In the genomic region with DNA sequence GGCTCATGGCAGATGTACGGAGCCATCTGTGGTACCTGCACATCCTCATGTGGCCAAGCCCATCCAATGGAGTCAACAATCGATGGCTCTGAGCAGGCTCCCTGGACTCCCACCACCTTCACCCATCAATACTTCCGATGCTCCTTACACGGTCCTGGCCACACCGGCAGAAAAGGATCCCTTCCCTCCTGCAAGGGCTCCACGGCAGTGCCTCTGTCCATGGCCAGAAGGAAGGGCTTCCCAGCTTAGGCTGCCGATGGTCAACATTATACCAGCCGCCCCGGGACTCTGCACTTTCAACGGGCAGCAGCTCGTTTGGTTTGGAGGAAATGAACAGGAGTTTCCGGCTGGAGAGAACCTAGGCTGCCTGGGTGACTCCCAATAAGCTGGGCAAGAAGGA, we compare ENCODE assay signal across 19 cellular contexts. TPM values are rescaled to one million over a fixed set of nuclear protein-coding genes. Genes with fewer than 3 reads are reported as not detected.
DNase-seq lines count a peak whose midpoint lies in the region; ATAC-seq, FAIRE-seq and TF ChIP-seq lines count a peak whose summit lies in the region.
"Had no signal": no experiment of that assay in that cellular context is flagged by ENCODE, and none has a peak within 500 bp of the region (broad histone marks: within the 10 kb centered on the region; RNA-seq: fewer than 3 reads in every experiment).

No MANE protein-coding gene starts in this region.

- H2BK15ac ChIP-seq in H1 (ENCODE audit: low read length) = no peak overlapping the region

- H2BK5ac ChIP-seq in H1 (ENCODE audit: low read depth, low read length) = no peak overlapping the region

- H2BK120ac ChIP-seq in H1 (replicated peaks; ENCODE audit: low read depth, low read length) = no peak overlapping the region

- no peak overlapping the region for H4K5ac ChIP-seq in H1 (ENCODE audit: insufficient read length, low read depth, low read length)

- DNase-seq in 8988T (peak; percentile 3), H1 (ENCODE audit: low read depth in 1 of 2, low spot score in 2 of 2) (no peak), left colon (no peak)
- DNase-seq in stimulated activated CD4-positive, alpha-beta T cell treated with anti-CD3 and anti-CD28 coated beads, Interleukin-4, amount 100 ng/mL, for 4 hours = no peak
- DNase-seq: Calu3; CD8-positive, alpha-beta T cell; DMS 273 treated with DMSO at 0.1 percent for 48 hours; DMS53; DND-41; EL; GM23248 had no signal

- H4K20me1 ChIP-seq in H1 (replicated peaks in 1 of 2; ENCODE audit: control insufficient read depth in 1 of 2, insufficient read depth in 2 of 2, low read length in 2 of 2) = peaks cover 0 to 3% of the 10 kb centered on the region in 2 experiments
- H4K20me1 ChIP-seq: BLaER1 treated with 17β-estradiol and CSF1 and Interleukin-3, amounts not matched to agents 10 nM and 100 nM had no signal

- no peak overlapping the region for H2BK12ac ChIP-seq in H1 (ENCODE audit: low read depth, low read length)

- no peak for FAIRE-seq in H1 (lab: Jason Lieb, UNC)
- FAIRE-seq: GM12878, GM19239, H54 had no signal

- no peaks in the 10 kb centered on the region for H3K79me2 ChIP-seq in H1 (ENCODE audit: control insufficient read depth in 1 of 2, insufficient read depth in 2 of 2, low read length in 2 of 2)

- TF ChIP-seq CTCF in HEK293 (tag by site-specific recombination; IDR thresholded peaks at IDR 0.05) (no peak), H1 (IDR thresholded peaks at IDR 0.05; ENCODE audit: control extremely low read depth in 1 of 3, insufficient read depth in 1 of 3, low read depth in 1 of 3, low read length in 3 of 3) (no peak)

- no peak overlapping the region for H2BK20ac ChIP-seq in H1 (ENCODE audit: low read length)

- 0 out of 2 replicates have a peak overlapping the region, but pooled peaks have one; percentile 3 for H4K8ac ChIP-seq in H1 (ENCODE audit: extremely low read depth, insufficient read depth, low read length)

- no peaks in the 10 kb centered on the region; the same call in 1 of the 2 replicates for H3K79me1 ChIP-seq in H1 (ENCODE audit: low read depth, low read length)

- peaks cover 3 to 85% of the 10 kb centered on the region in 2 experiments; a peak in 2 of 3 replicates for H3K36me3 ChIP-seq in HEK293 (ENCODE audit: control insufficient read depth in 2 of 2, insufficient read depth in 1 of 2, low read length in 2 of 2)
- peaks cover 0 to 30% (median 17%) of the 10 kb centered on the region in 4 experiments; a peak in 6 of 8 replicates for H3K36me3 ChIP-seq in H1 (ENCODE audit: control insufficient read depth in 2 of 4, insufficient read depth in 4 of 4, low read length in 3 of 4)

- H2AFZ ChIP-seq in H1 (ENCODE audit: low read length) = no peak overlapping the region
- H2AFZ ChIP-seq: GM23248 had no signal

- no peak for TF ChIP-seq RAD21 in H1 (IDR thresholded peaks at IDR 0.05 in 1 of 2, conservative IDR thresholded peaks at IDR 0.05 in 1 of 2; ENCODE audit: low read depth in 2 of 2, low read length in 2 of 2)

- no peak for TF ChIP-seq EP300 in H1 (IDR thresholded peaks at IDR 0.05; ENCODE audit: borderline replicate concordance in 1 of 2, low read depth in 2 of 2, low read length in 2 of 2)

- H3K9me3 ChIP-seq in HEK293 (ENCODE audit: control insufficient read depth, insufficient read depth, low read depth, low read length) (no peaks in the 10 kb centered on the region), H1 (ENCODE audit: insufficient read depth in 2 of 2, low read depth in 1 of 2, low read length in 1 of 2) (peaks cover 12 to 18% of the 10 kb centered on the region in 2 experiments)

- CTCF ChIA-PET in HEK293 (lab: Yijun Ruan, JAX) (no interaction called here), H1 (lab: Charles Lee; ENCODE audit: partially characterized antibody) (no interaction called here)

- no peak overlapping the region for H2AK5ac ChIP-seq in H1 (ENCODE audit: low read depth, low read length)

- H3K18ac ChIP-seq in H1 (ENCODE audit: extremely low read depth, low read length) = no peak overlapping the region

- no peak overlapping the region for H3K23ac ChIP-seq in H1 (ENCODE audit: insufficient read length)

- ATAC-seq in left colon (no peak), HG02973 (IDR thresholded peaks at IDR 0.05; ENCODE audit: unreplicated experiment) (no peak)
- ATAC-seq: CD8-positive, alpha-beta T cell; GM12878; HCT116 had no signal

- 92% methylated on average over 12 of the region's 12 CpGs; no CpG with 5 or more reads in 1 of the 2 experiments for WGBS in H1 (ENCODE audit: extremely low coverage in 1 of 2, insufficient coverage in 1 of 2, insufficient read length in 1 of 2, insufficient replicate concordance in 2 of 2, low coverage in 1 of 2, low lambda C conversion rate in 2 of 2, missing lambda C conversion rate in 1 of 2), 2 experiments

- H3K56ac ChIP-seq in H1 (replicated peaks; ENCODE audit: insufficient read length, low read depth, low read length) = no peak overlapping the region

- TF ChIP-seq POLR2A in H1 (IDR thresholded peaks at IDR 0.05; ENCODE audit: control extremely low read depth in 1 of 2, low read depth in 2 of 2, low read length in 2 of 2) = no peak

- H3K9ac ChIP-seq in H1 (replicated peaks in 1 of 4; ENCODE audit: extremely low read depth in 1 of 4, low read depth in 3 of 4, low read length in 3 of 4) = no peak overlapping the region
- H3K9ac ChIP-seq: GM23248 had no signal

- no peak overlapping the region for H3K14ac ChIP-seq in H1 (ENCODE audit: insufficient read length)

- intact Hi-C loops in left colon (cut with DNase I, micrococcal nuclease) = no loop called here

- H3K4me1 ChIP-seq in HEK293 (ENCODE audit: control insufficient read depth, insufficient read depth, low read length) = no peaks in the 10 kb centered on the region
- H3K4me1 ChIP-seq in H1 (replicated peaks in 1 of 4; ENCODE audit: control insufficient read depth in 3 of 4, insufficient read depth in 4 of 4, low read length in 3 of 4) = no peaks in the 10 kb centered on the region

- POLR2A ChIA-PET in HEK293 (lab: Yijun Ruan, JAX) = no interaction called here
- POLR2A ChIA-PET in H1 (lab: Charles Lee; ENCODE audit: partially characterized antibody) = no interaction called here

- no peak overlapping the region for H3K4me3 ChIP-seq in HEK293 (ENCODE audit: low read depth, low read length)
- H3K4me3 ChIP-seq in H1 (ENCODE audit: extremely low read depth in 1 of 4, insufficient read depth in 2 of 4, low read depth in 3 of 4, low read length in 4 of 4) = no peak overlapping the region
- H3K4me3 ChIP-seq: BLaER1 treated with 17β-estradiol and CSF1 and Interleukin-3, amounts not matched to agents 10 nM and 100 nM; GM12878; GM23248 had no signal

- H3K4ac ChIP-seq in H1 (replicated peaks; ENCODE audit: insufficient read length, low read depth, low read length) = no peak overlapping the region

- H3K4me2 ChIP-seq in H1 (ENCODE audit: insufficient read depth in 1 of 2, low read depth in 2 of 2, low read length in 2 of 2) = no peak overlapping the region

- no peaks in the 10 kb centered on the region; a peak in 1 of 7 replicates for H3K27me3 ChIP-seq in H1 (replicated peaks in 1 of 4; ENCODE audit: control insufficient read depth in 3 of 4, extremely low read depth in 1 of 4, insufficient read depth in 3 of 4, low read length in 3 of 4)
- H3K27me3 ChIP-seq: BLaER1 treated with 17β-estradiol and CSF1 and Interleukin-3, amounts not matched to agents 10 nM and 100 nM had no signal

- no peaks in the 10 kb centered on the region for H3K23me2 ChIP-seq in H1 (ENCODE audit: low read depth, low read length)

- H4K91ac ChIP-seq in H1 (replicated peaks; ENCODE audit: insufficient read length, low read length) = no peak overlapping the region

- H3K27ac ChIP-seq in HEK293 (ENCODE audit: extremely low read depth, low read depth, low read length) = no peak overlapping the region
- no peak overlapping the region for H3K27ac ChIP-seq in H1 (ENCODE audit: low read depth, low read length)
- H3K27ac ChIP-seq: GM23248 had no signal

TF ChIP-seq in HEK293, 187 proteins besides CTCF, POLR2A, EP300 and RAD21 (continues in another document):
- no peak for TF ChIP-seq ZBTB8A (tag by site-specific recombination; IDR thresholded peaks at IDR 0.05)

TF ChIP-seq in H1, 55 proteins besides CTCF, POLR2A, EP300 and RAD21:
- TF ChIP-seq BCL11A (IDR thresholded peaks at IDR 0.05; ENCODE audit: low read depth in 2 of 2, low read length in 2 of 2) (no peak), SAP30 (IDR thresholded peaks at IDR 0.05; ENCODE audit: insufficient read depth, insufficient replicate concordance, low read length) (no peak)
TF ChIP-seq in H1: peak in this region for 0.

RNA-seq across cellular contexts. Expression of gene SLX4, which starts 13.2 kb away (rescaled TPM):
- 10.9 and 11.4 TPM in 2 replicates for total RNA-seq in H1 (2021; fragmentation: NEBNext Ultra II Directional; extraction: Animal tissue kit (Norgen Biotek cat#: 25700))
- polyA plus RNA-seq in H1 (2011; rRNA removed) = 4.4 and 6.1 TPM in 2 replicates
- polyA plus RNA-seq in H1 (2011; cell fraction: cytosol; rRNA removed) = 3.9 TPM
- 13.0 TPM for polyA plus RNA-seq in H1 (2011; cell fraction: nucleus; rRNA removed)
- polyA plus RNA-seq in H1 (2012, experiment 1 of 2) = 6.0 to 7.5 TPM (median 6.9 TPM) in 4 replicates
- 3.7 TPM for polyA plus RNA-seq in H1 (2012, experiment 2 of 2)
- 7.0 TPM for polyA plus RNA-seq in H1 (2013, experiment 1 of 2)
- polyA plus RNA-seq in H1 (2013, experiment 2 of 2) = 6.7 TPM
- 6.8 and 7.2 TPM in 2 replicates for polyA minus RNA-seq in H1 (2011; rRNA and poly(A)+ RNA removed)
- 9.0 TPM for polyA minus RNA-seq in H1 (2011; cell fraction: cytosol; rRNA and poly(A)+ RNA removed)
- polyA minus RNA-seq in H1 (2011; cell fraction: nucleus; rRNA and poly(A)+ RNA removed) = 11.1 TPM
- 1 to 10 TPM; 3.7 to 4.9 TPM for total RNA-seq in left colon

RNA-seq across cellular contexts. Expression of gene NLRC3, which starts 21.0 kb away (rescaled TPM):
- 0.20 and 0.21 TPM in 2 replicates for total RNA-seq in H1 (2021; fragmentation: NEBNext Ultra II Directional; extraction: Animal tissue kit (Norgen Biotek cat#: 25700))
- 0.18 and 0.25 TPM in 2 replicates for polyA plus RNA-seq in H1 (2011; rRNA removed)
- 0.26 TPM for polyA plus RNA-seq in H1 (2011; cell fraction: cytosol; rRNA removed)
- polyA plus RNA-seq in H1 (2011; cell fraction: nucleus; rRNA removed) = 0.76 TPM
- 0.31 to 0.40 TPM (median 0.34 TPM) in 4 replicates for polyA plus RNA-seq in H1 (2012, experiment 1 of 2)
- 0.08 TPM for polyA plus RNA-seq in H1 (2012, experiment 2 of 2)
- 0.06 TPM for polyA plus RNA-seq in H1 (2013, experiment 1 of 2)
- polyA plus RNA-seq in H1 (2013, experiment 2 of 2) = 0.04 TPM
- polyA minus RNA-seq in H1 (2011; rRNA and poly(A)+ RNA removed) = 0.20 and 0.25 TPM in 2 replicates
- 0.29 TPM for polyA minus RNA-seq in H1 (2011; cell fraction: cytosol; rRNA and poly(A)+ RNA removed)
- polyA minus RNA-seq in H1 (2011; cell fraction: nucleus; rRNA and poly(A)+ RNA removed) = 0.30 TPM
- 1 to 10 TPM; 1.3 to 1.4 TPM for total RNA-seq in left colon
- total RNA-seq: G401, GM23248 had no signal

RNA-seq across cellular contexts. Expression of gene DNASE1, which starts 56.3 kb away (rescaled TPM):
- total RNA-seq in H1 (2021; fragmentation: NEBNext Ultra II Directional; extraction: Animal tissue kit (Norgen Biotek cat#: 25700)) = 11.5 and 12.3 TPM in 2 replicates
- 16.7 and 27.7 TPM in 2 replicates for polyA plus RNA-seq in H1 (2011; rRNA removed)
- polyA plus RNA-seq in H1 (2011; cell fraction: cytosol; rRNA removed) = 19.0 TPM
- 50.5 TPM for polyA plus RNA-seq in H1 (2011; cell fraction: nucleus; rRNA removed)
- 9.8 to 17.2 TPM (median 14.9 TPM) in 4 replicates for polyA plus RNA-seq in H1 (2012, experiment 1 of 2)
- 5.1 TPM for polyA plus RNA-seq in H1 (2012, experiment 2 of 2)
- polyA plus RNA-seq in H1 (2013, experiment 1 of 2) = 6.9 TPM
- polyA plus RNA-seq in H1 (2013, experiment 2 of 2) = 7.2 TPM
- polyA minus RNA-seq in H1 (2011; rRNA and poly(A)+ RNA removed) = 30.4 and 45.3 TPM in 2 replicates
- 14.3 TPM for polyA minus RNA-seq in H1 (2011; cell fraction: cytosol; rRNA and poly(A)+ RNA removed)
- 34.8 TPM for polyA minus RNA-seq in H1 (2011; cell fraction: nucleus; rRNA and poly(A)+ RNA removed)
- 10 to 100 TPM; 15.7 to 18.1 TPM for total RNA-seq in left colon
